In the genomic region with DNA sequence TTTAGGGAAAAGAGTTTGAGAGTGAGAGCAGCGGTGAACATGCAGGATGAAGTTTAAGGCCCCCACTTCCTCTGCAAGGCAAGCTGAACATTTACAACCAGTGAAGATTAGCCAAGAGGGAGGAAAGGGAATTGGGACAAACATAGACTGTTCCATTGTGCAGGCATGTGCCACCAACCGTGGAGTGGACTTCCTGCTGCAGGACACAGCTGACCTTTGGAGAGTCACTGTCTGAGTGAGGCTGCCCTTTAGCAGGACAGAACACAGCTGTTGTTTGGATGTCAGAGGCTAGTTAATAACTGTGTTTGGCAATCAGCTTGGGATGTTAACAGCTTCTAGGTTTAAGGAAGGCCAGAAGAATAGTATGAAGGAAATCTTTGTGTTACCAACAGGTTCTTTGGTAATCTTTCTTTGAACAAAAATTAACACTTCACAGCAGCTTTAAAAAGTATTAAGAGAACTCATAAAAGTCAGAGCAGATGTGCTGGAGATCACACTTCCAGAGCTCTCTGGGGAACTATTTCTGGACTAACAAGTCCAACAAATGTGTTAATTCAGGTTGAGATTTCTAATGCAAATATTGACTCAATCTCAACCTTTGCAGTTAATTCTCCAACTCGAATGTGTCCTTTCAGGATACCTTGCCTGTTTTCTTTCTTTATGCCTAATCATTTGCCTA, we compare ENCODE assay signal across 1 cellular context.
TF ChIP-seq lines count a peak whose summit lies in the region.

No MANE protein-coding gene starts in this region.

TF ChIP-seq in GM12878, 131 proteins besides CTCF, POLR2A, EP300 and RAD21:
- TF ChIP-seq CREB1 (IDR thresholded peaks at IDR 0.05; ENCODE audit: low read depth): no peak
- no peak for TF ChIP-seq MYC (IDR thresholded peaks at IDR 0.05; ENCODE audit: insufficient read depth, insufficient read length, insufficient replicate concordance, low read length, severe bottlenecking)
- TF ChIP-seq ZNF622 (IDR thresholded peaks at IDR 0.05): no peak
- TF ChIP-seq MTA2 (IDR thresholded peaks at IDR 0.05; ENCODE audit: low read depth): no peak
- TF ChIP-seq FOXM1 (IDR thresholded peaks at IDR 0.05; ENCODE audit: low read depth, low read length): no peak
- TF ChIP-seq, protein P1, sequence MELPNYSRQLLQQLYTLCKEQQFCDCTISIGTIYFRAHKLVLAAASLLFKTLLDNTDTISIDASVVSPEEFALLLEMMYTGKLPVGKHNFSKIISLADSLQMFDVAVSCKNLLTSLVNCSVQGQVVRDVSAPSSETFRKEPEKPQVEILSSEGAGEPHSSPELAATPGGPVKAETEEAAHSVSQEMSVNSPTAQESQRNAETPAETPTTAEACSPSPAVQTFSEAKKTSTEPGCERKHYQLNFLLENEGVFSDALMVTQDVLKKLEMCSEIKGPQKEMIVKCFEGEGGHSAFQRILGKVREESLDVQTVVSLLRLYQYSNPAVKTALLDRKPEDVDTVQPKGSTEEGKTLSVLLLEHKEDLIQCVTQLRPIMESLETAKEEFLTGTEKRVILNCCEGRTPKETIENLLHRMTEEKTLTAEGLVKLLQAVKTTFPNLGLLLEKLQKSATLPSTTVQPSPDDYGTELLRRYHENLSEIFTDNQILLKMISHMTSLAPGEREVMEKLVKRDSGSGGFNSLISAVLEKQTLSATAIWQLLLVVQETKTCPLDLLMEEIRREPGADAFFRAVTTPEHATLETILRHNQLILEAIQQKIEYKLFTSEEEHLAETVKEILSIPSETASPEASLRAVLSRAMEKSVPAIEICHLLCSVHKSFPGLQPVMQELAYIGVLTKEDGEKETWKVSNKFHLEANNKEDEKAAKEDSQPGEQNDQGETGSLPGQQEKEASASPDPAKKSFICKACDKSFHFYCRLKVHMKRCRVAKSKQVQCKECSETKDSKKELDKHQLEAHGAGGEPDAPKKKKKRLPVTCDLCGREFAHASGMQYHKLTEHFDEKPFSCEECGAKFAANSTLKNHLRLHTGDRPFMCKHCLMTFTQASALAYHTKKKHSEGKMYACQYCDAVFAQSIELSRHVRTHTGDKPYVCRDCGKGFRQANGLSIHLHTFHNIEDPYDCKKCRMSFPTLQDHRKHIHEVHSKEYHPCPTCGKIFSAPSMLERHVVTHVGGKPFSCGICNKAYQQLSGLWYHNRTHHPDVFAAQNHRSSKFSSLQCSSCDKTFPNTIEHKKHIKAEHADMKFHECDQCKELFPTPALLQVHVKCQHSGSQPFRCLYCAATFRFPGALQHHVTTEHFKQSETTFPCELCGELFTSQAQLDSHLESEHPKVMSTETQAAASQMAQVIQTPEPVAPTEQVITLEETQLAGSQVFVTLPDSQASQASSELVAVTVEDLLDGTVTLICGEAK (IDR thresholded peaks at IDR 0.05; ENCODE audit: borderline replicate concordance): no peak
- TF ChIP-seq TBL1XR1 (IDR thresholded peaks at IDR 0.05; ENCODE audit: low read depth, low read length): no peak
TF ChIP-seq in GM12878: peak in this region for 0.
